ENCODE assay signal across 19 cellular contexts in genomic region chr10:34489436-34489835, GRCh38.
"Had no signal": no experiment of that assay in that cellular context is flagged by ENCODE, and none has a peak within 500 bp of the region (broad histone marks: within the 10 kb centered on the region; RNA-seq: fewer than 3 reads in every experiment).

No MANE protein-coding gene starts in this region.

- H3K27me3 Mint-ChIP-seq: activated CD4-positive, alpha-beta T cell treated with anti-CD3 and anti-CD28 coated beads, Interleukin-2, amount 10 ng/mL, durations not matched to agents 24 days and 14 days; activated naive CD4-positive, alpha-beta T cell treated with anti-CD3 and anti-CD28 coated beads, Interleukin-2, amount 50 U/mL, for 24 hours had no signal

- H3K9me3 ChIP-seq: adrenal gland, ascending aorta, gastrocnemius medialis, neutrophil, ovary, prostate gland had no signal

- H3K27ac ChIP-seq: adrenal gland, ascending aorta, brain microvascular endothelial cell, gastrocnemius medialis, neutrophil, ovary, prostate gland had no signal

- H3K4me3 ChIP-seq: adrenal gland, ascending aorta, gastrocnemius medialis, ovary, prostate gland had no signal

- H3K9me3 Mint-ChIP-seq: activated CD4-positive, alpha-beta T cell treated with anti-CD3 and anti-CD28 coated beads, Interleukin-2, amount 10 ng/mL, durations not matched to agents 24 days and 14 days; activated naive CD4-positive, alpha-beta T cell treated with anti-CD3 and anti-CD28 coated beads, Interleukin-2, amount 50 U/mL, for 24 hours; natural killer cell treated with Interleukin-12 subunit alpha and Interleukin-12 subunit beta and Interleukin-15 and Interleukin-18, amount 100 ng/mL, for 72 hours; T-helper 1 cell treated with Interleukin-12 subunit alpha and Interleukin-12 subunit beta and Interleukin-4 antibody, amounts not matched to agents 30 μg/mL and 1 μg/mL, for 36 hours had no signal

- H3K4me3 Mint-ChIP-seq: activated CD4-positive, alpha-beta T cell treated with anti-CD3 and anti-CD28 coated beads, Interleukin-2, amount 10 ng/mL, durations not matched to agents 24 days and 14 days; activated naive CD4-positive, alpha-beta T cell treated with anti-CD3 and anti-CD28 coated beads, Interleukin-2, amount 50 U/mL, for 24 hours; natural killer cell treated with Interleukin-12 subunit alpha and Interleukin-12 subunit beta and Interleukin-15 and Interleukin-18, amount 100 ng/mL, for 72 hours; T-helper 1 cell treated with Interleukin-12 subunit alpha and Interleukin-12 subunit beta and Interleukin-4 antibody, amounts not matched to agents 30 μg/mL and 1 μg/mL, for 36 hours had no signal

- H3K4me1 Mint-ChIP-seq: activated CD4-positive, alpha-beta T cell treated with anti-CD3 and anti-CD28 coated beads, Interleukin-2, amount 10 ng/mL, durations not matched to agents 24 days and 14 days; activated naive CD4-positive, alpha-beta T cell treated with anti-CD3 and anti-CD28 coated beads, Interleukin-2, amount 50 U/mL, for 24 hours had no signal

- H3K27me3 ChIP-seq: adrenal gland, ascending aorta, brain microvascular endothelial cell, gastrocnemius medialis, neutrophil, ovary had no signal

- H3K36me3 Mint-ChIP-seq: activated naive CD4-positive, alpha-beta T cell treated with anti-CD3 and anti-CD28 coated beads, Interleukin-2, amount 50 U/mL, for 24 hours; natural killer cell treated with Interleukin-12 subunit alpha and Interleukin-12 subunit beta and Interleukin-15 and Interleukin-18, amount 100 ng/mL, for 72 hours had no signal

- H3K27ac Mint-ChIP-seq: activated CD4-positive, alpha-beta T cell treated with anti-CD3 and anti-CD28 coated beads, Interleukin-2, amount 10 ng/mL, durations not matched to agents 24 days and 14 days; activated naive CD4-positive, alpha-beta T cell treated with anti-CD3 and anti-CD28 coated beads, Interleukin-2, amount 50 U/mL, for 24 hours; natural killer cell treated with Interleukin-12 subunit alpha and Interleukin-12 subunit beta and Interleukin-15 and Interleukin-18, amount 100 ng/mL, for 72 hours; T-helper 1 cell treated with Interleukin-12 subunit alpha and Interleukin-12 subunit beta and Interleukin-4 antibody, amounts not matched to agents 30 μg/mL and 1 μg/mL, for 36 hours had no signal

- H3K36me3 ChIP-seq: adrenal gland, ascending aorta, brain microvascular endothelial cell, gastrocnemius medialis, neutrophil, ovary, prostate gland had no signal

- DNase-seq: activated CD4-positive, alpha-beta T cell treated with anti-CD3 and anti-CD28 coated beads, Interleukin-2, amount 10 ng/mL, durations not matched to agents 24 days and 14 days; activated gamma-delta T cell treated with Interleukin-2 at 50 U/mL for 16 hours; activated T-cell treated with anti-CD3 and anti-CD28 coated beads, Interleukin-2, amount 50 U/mL, for 1 hour; adrenal gland; dermis blood vessel endothelial cell; effector CD8-positive, alpha-beta T cell; gastrocnemius medialis; hippocampal formation; left ventricle myocardium superior; ovary; stimulated activated CD4-positive, alpha-beta T cell treated with anti-CD3 and anti-CD28 coated beads, Interleukin-4, amount 100 ng/mL, for 4 hours; stimulated activated naive CD8-positive, alpha-beta T cell treated with anti-CD3 and anti-CD28 coated beads, Interleukin-15, Interleukin-2, amounts not matched to agents 100 U/mL and 50 U/mL, for 24 hours had no signal

- H3K4me1 ChIP-seq: ascending aorta, prostate gland had no signal
